8 cellular contexts compared by ENCODE assay signal in genomic region chr11:125625225-125625593, GRCh38. TPM values are rescaled to one million over a fixed set of nuclear protein-coding genes. Genes with fewer than 3 reads are reported as not detected.
A peak's percentile ranks its signal among the peaks of the same experiment; 100 is the strongest.
DNase-seq lines count a peak whose midpoint lies in the region; ATAC-seq and TF ChIP-seq lines count a peak whose summit lies in the region.

No MANE protein-coding gene starts in this region.

- peak overlapping the region; percentile 97 for H3K27ac Mint-ChIP-seq in activated CD8-positive, alpha-beta T cell treated with anti-CD3 and anti-CD28 coated beads for 36 hours

- peaks cover 54% of the 10 kb centered on the region for H3K36me3 Mint-ChIP-seq in activated CD8-positive, alpha-beta T cell treated with anti-CD3 and anti-CD28 coated beads for 36 hours (ENCODE audit: low read depth)

- TF ChIP-seq RAD21 in HCT116 (IDR thresholded peaks at IDR 0.05; ENCODE audit: low read depth): no peak

- peaks cover 22% of the 10 kb centered on the region for H3K4me1 Mint-ChIP-seq in activated CD8-positive, alpha-beta T cell treated with anti-CD3 and anti-CD28 coated beads for 36 hours (ENCODE audit: low read depth)

- H3K27me3 ChIP-seq in HCT116 (ENCODE audit: insufficient read depth, low read length): no peaks in the 10 kb centered on the region
- no peaks in the 10 kb centered on the region for H3K27me3 ChIP-seq in right atrium auricular region

- H3K4me3 ChIP-seq in AG10803 (ENCODE audit: low read length) (peak overlapping the region; percentile 86), HCT116 (replicated peaks in 1 of 2; ENCODE audit: low read depth in 1 of 2, low read length in 2 of 2) (peak overlapping the region; percentile 56 to 75), right atrium auricular region (peak overlapping the region; percentile 67 to 71), skin epidermis (peak overlapping the region; percentile 60 to 82 (median 70))

- H3K9ac ChIP-seq in HCT116 (ENCODE audit: low read length): peak overlapping the region; percentile 85

- no peak for TF ChIP-seq POLR2A in HCT116 (IDR thresholded peaks at IDR 0.05; ENCODE audit: borderline replicate concordance, extremely low read depth, insufficient read depth, insufficient read length)

- H3K9me3 ChIP-seq in HCT116 (ENCODE audit: control insufficient read depth in 1 of 2, insufficient read depth in 1 of 2, low read depth in 1 of 2, low read length in 2 of 2) (no peaks in the 10 kb centered on the region), right atrium auricular region (no peaks in the 10 kb centered on the region)

- H3K9me3 Mint-ChIP-seq in activated CD8-positive, alpha-beta T cell treated with anti-CD3 and anti-CD28 coated beads for 36 hours: no peaks in the 10 kb centered on the region

- intact Hi-C loops in HCT116 (cut with micrococcal nuclease): loop anchor here (2.0 kb wide), 1 partner anchor 32 kb away; the partner anchor contains the start of gene STT3A
- intact Hi-C loops in activated CD8-positive, alpha-beta T cell treated with anti-CD3 and anti-CD28 coated beads for 36 hours (cut with micrococcal nuclease): loop anchor here (2.0 to 10.0 kb wide), 2 partner anchors 32 to 250 kb away; partner anchors contain the start of gene STT3A

- H3K79me2 ChIP-seq in HCT116 (ENCODE audit: insufficient read depth, low read length): peaks cover 29% of the 10 kb centered on the region

- no peaks in the 10 kb centered on the region for H3K27me3 Mint-ChIP-seq in activated CD8-positive, alpha-beta T cell treated with anti-CD3 and anti-CD28 coated beads for 36 hours

- H3K9me2 ChIP-seq in HCT116 (ENCODE audit: insufficient read depth): no peaks in the 10 kb centered on the region

- H3K4me2 ChIP-seq in HCT116 (ENCODE audit: low read length): peak overlapping the region; percentile 86

- peak overlapping the region; percentile 93 for H3K4me3 Mint-ChIP-seq in activated CD8-positive, alpha-beta T cell treated with anti-CD3 and anti-CD28 coated beads for 36 hours

- H3K36me3 ChIP-seq in HCT116 (ENCODE audit: control insufficient read depth in 1 of 2, insufficient read depth in 2 of 2, low read length in 2 of 2) (peaks cover 5 to 14% of the 10 kb centered on the region in 2 experiments; a peak in 3 of 4 replicates), right atrium auricular region (peaks cover 16% of the 10 kb centered on the region)

- H4K20me1 ChIP-seq in HCT116 (ENCODE audit: insufficient read depth): no peaks in the 10 kb centered on the region

- DNase-seq in AG10803 (ENCODE audit: low read depth): peak; percentile 52
- no peak for DNase-seq in HCT116 (ENCODE audit: low read depth, low spot score)
- no peak for DNase-seq in activated CD8-positive, alpha-beta T cell treated with anti-CD3 and anti-CD28 coated beads for 36 hours
- DNase-seq in right atrium auricular region (ENCODE audit: low spot score): peak; percentile 68
- no peak for DNase-seq in GM19238 (ENCODE audit: insufficient read length, low spot score)
- DNase-seq in activated CD4-positive, alpha-beta T cell treated with anti-CD3 and anti-CD28 coated beads for 4 hours: no peak

- H2AFZ ChIP-seq in HCT116 (ENCODE audit: low read depth, low read length, poor library complexity, severe bottlenecking): peak overlapping the region; percentile 23

- TSS peak; percentile 96 for BruUV-seq in HCT116 (replicated peaks; lab: Mats Ljungman, UMichigan)

- CTCF ChIA-PET in HCT116 (lab: Charles Lee): no interaction called here
- CTCF ChIA-PET in activated CD8-positive, alpha-beta T cell treated with anti-CD3 and anti-CD28 coated beads for 36 hours (lab: Charles Lee): interaction anchor here (0.7 to 2.8 kb wide), 5 partner anchors 8 to 278 kb away, joined by 3 to 8 read pairs (median 4); partner anchors contain the start of gene PUS3

- H3K27ac ChIP-seq in HCT116 (ENCODE audit: low read depth, low read length) (peak overlapping the region; percentile 85), right atrium auricular region (peak overlapping the region; percentile 92 to 94), skin epidermis (peak overlapping the region; percentile 66 to 98 (median 93))

- TF ChIP-seq CTCF in AG10803 (conservative IDR thresholded peaks at IDR 0.05; ENCODE audit: low read length) (no peak), HCT116 (IDR thresholded peaks at IDR 0.05 in 2 of 3, conservative IDR thresholded peaks at IDR 0.05 in 1 of 3; ENCODE audit: borderline replicate concordance in 1 of 3, insufficient read depth in 1 of 3, low read depth in 2 of 3, low read length in 2 of 3) (no peak), right atrium auricular region (IDR thresholded peaks at IDR 0.05) (no peak)
- TF ChIP-seq CTCF in activated CD8-positive, alpha-beta T cell treated with anti-CD3 and anti-CD28 coated beads for 36 hours (IDR thresholded peaks at IDR 0.05): no peak

- POLR2A ChIA-PET in HCT116 (lab: Charles Lee): interaction anchor here (1.1 to 1.8 kb wide), 3 partner anchors 31 to 55 kb away, joined by 3 to 6 read pairs (median 5); no protein-coding TSS in a partner anchor
- POLR2A ChIA-PET in activated CD8-positive, alpha-beta T cell treated with anti-CD3 and anti-CD28 coated beads for 36 hours (lab: Charles Lee): interaction anchor here (0.6 to 5.7 kb wide), 16 partner anchors 9 to 619 kb away, joined by 3 to 43 read pairs (median 4); partner anchors contain the start of genes EI24, HYLS1, PUS3 and STT3A

- ATAC-seq in HCT116: no peak; the same call in 1 of the 2 replicates
- ATAC-seq in activated CD8-positive, alpha-beta T cell treated with anti-CD3 and anti-CD28 coated beads for 36 hours: no peak
- ATAC-seq in GM19035 (IDR thresholded peaks at IDR 0.05; ENCODE audit: unreplicated experiment): no peak

- RAD21 ChIA-PET in HCT116 (lab: Charles Lee; ENCODE audit: low non-redundant PET in 1 of 2, low total read pairs in 2 of 2, uncharacterized antibody in 2 of 2, unreplicated experiment in 2 of 2): no interaction called here

- H3K4me1 ChIP-seq in HCT116 (ENCODE audit: control insufficient read depth in 1 of 2, insufficient read depth in 2 of 2, low read length in 2 of 2) (peaks cover 4 to 17% of the 10 kb centered on the region in 2 experiments; a peak in 3 of 4 replicates), right atrium auricular region (peaks cover 0 to 18% of the 10 kb centered on the region in 2 donors)

TF ChIP-seq in HCT116, 20 proteins besides CTCF, POLR2A, EP300 and RAD21:
- TF ChIP-seq FOSL1 (IDR thresholded peaks at IDR 0.05; ENCODE audit: low read depth) (no peak), EGR1 (IDR thresholded peaks at IDR 0.05; ENCODE audit: low read depth) (no peak)
TF ChIP-seq in HCT116: peak in this region for 0.

RNA-seq across cellular contexts. Expression of gene CHEK1, which starts 0.2 kb away (rescaled TPM):
- total RNA-seq in HCT116 (2021; ENCODE audit: unreplicated experiment): 69.3 TPM
- polyA plus RNA-seq in HCT116 (2012): 17.6 and 27.8 TPM in 2 replicates
- 100 to 1,000 TPM; 134 to 139 TPM for total RNA-seq in activated CD8-positive, alpha-beta T cell treated with anti-CD3 and anti-CD28 coated beads for 36 hours
- under 1 TPM; 0.59 to 0.89 TPM for total RNA-seq in right atrium auricular region

RNA-seq across cellular contexts. Expression of gene STT3A, which starts 32.6 kb away (rescaled TPM):
- total RNA-seq in HCT116 (2021; ENCODE audit: unreplicated experiment): 156 TPM
- polyA plus RNA-seq in HCT116 (2012): 165 and 171 TPM in 2 replicates
- total RNA-seq in activated CD8-positive, alpha-beta T cell treated with anti-CD3 and anti-CD28 coated beads for 36 hours: 100 to 1,000 TPM; 111 to 114 TPM
- 10 to 100 TPM; 51.7 to 69.7 TPM for total RNA-seq in right atrium auricular region

RNA-seq across cellular contexts. Expression of gene ACRV1, which starts 55.4 kb away (rescaled TPM):
- not detected for total RNA-seq in HCT116 (2021; ENCODE audit: unreplicated experiment)
- polyA plus RNA-seq in HCT116 (2012): 0.08 and 0.31 TPM in 2 replicates
- total RNA-seq in activated CD8-positive, alpha-beta T cell treated with anti-CD3 and anti-CD28 coated beads for 36 hours: not detected
- not detected for total RNA-seq in right atrium auricular region

RNA-seq across cellular contexts. Expression of gene EI24, which starts 55.9 kb away (rescaled TPM):
- 130 TPM for total RNA-seq in HCT116 (2021; ENCODE audit: unreplicated experiment)
- 83.3 and 110 TPM in 2 replicates for polyA plus RNA-seq in HCT116 (2012)
- 10 to 100 TPM; 42.8 to 44.1 TPM for total RNA-seq in activated CD8-positive, alpha-beta T cell treated with anti-CD3 and anti-CD28 coated beads for 36 hours
- 10 to 100 TPM; 69.0 to 71.7 TPM for total RNA-seq in right atrium auricular region

Comparison
In these comparisons a context has a peak if more than half of its experiments do, and no peak if none do; other contexts are left out.
1. DNase-seq: peak in AG10803 (single experiment) and right atrium auricular region (single experiment); none in HCT116 (single experiment), activated CD8-positive, alpha-beta T cell treated with anti-CD3 and anti-CD28 coated beads for 36 hours (single experiment), GM19238 (single experiment) and activated CD4-positive, alpha-beta T cell treated with anti-CD3 and anti-CD28 coated beads for 4 hours (0 of 2).
2. RNA of gene CHEK1, which starts 0.2 kb away (total RNA-seq): 134 to 139 TPM in activated CD8-positive, alpha-beta T cell treated with anti-CD3 and anti-CD28 coated beads for 36 hours and 69.3 TPM in HCT116 (single experiment); 0.59 to 0.89 TPM in right atrium auricular region; every median in the first group is over 10 times any median in the second.
3. Peak in every context shown above with its lines, with median percentiles within 50 percentile points of each other: H3K4me3 ChIP-seq and H3K27ac ChIP-seq.